ENCODE assay signal across 1 cellular context in the genomic region with DNA sequence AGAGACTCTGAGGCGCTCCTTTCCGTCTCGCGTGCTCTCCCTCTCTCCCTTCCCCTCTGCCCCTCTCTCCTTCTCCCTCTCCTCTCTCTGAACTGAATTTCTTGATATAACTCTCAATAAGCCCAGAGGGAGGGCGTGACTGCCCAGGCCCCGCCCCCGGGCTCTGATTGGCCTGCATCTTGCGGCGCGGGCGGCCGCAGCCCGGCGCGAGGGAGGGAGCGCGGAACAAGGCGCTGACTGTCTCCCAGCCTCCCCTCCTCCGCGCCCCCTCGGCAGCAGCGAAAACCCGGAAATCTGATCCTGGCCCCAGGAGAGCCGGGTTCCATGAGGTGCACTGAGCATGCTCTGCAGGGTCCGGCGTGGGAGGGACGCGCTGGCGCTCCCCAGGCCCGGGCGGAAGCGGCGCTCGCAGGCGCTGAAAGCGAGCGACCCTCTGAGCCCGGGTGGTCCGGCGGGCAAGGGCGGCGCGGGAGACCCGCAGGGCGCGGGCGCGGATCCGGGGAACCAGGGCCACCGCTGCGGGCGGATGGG.
TF ChIP-seq lines count a peak whose summit lies in the region.

Gene PCDH9, minus strand, starts transcription at position 94 of the 531 bp plus-strand sequence. CDS start 1,896 bp downstream, outside the sequence.

TF ChIP-seq in K562, 482 proteins besides CTCF, POLR2A, EP300 and RAD21 (continued from another document and continues in another):
- TF ChIP-seq TSHZ1 (CRISPR knock-in tag; IDR thresholded peaks at IDR 0.05), result no peak
- TF ChIP-seq DACH1 (IDR thresholded peaks at IDR 0.05; ENCODE audit: partially characterized antibody), result no peak
- TF ChIP-seq SREBF1 (IDR thresholded peaks at IDR 0.05; ENCODE audit: borderline replicate concordance, low read depth, low read length), result no peak
- no peak for TF ChIP-seq ZKSCAN1 (IDR thresholded peaks at IDR 0.05; ENCODE audit: low read depth, low read length)
- TF ChIP-seq L3MBTL2 (IDR thresholded peaks at IDR 0.05), result no peak; the same call in none of the 2 replicates
- TF ChIP-seq, protein P1, sequence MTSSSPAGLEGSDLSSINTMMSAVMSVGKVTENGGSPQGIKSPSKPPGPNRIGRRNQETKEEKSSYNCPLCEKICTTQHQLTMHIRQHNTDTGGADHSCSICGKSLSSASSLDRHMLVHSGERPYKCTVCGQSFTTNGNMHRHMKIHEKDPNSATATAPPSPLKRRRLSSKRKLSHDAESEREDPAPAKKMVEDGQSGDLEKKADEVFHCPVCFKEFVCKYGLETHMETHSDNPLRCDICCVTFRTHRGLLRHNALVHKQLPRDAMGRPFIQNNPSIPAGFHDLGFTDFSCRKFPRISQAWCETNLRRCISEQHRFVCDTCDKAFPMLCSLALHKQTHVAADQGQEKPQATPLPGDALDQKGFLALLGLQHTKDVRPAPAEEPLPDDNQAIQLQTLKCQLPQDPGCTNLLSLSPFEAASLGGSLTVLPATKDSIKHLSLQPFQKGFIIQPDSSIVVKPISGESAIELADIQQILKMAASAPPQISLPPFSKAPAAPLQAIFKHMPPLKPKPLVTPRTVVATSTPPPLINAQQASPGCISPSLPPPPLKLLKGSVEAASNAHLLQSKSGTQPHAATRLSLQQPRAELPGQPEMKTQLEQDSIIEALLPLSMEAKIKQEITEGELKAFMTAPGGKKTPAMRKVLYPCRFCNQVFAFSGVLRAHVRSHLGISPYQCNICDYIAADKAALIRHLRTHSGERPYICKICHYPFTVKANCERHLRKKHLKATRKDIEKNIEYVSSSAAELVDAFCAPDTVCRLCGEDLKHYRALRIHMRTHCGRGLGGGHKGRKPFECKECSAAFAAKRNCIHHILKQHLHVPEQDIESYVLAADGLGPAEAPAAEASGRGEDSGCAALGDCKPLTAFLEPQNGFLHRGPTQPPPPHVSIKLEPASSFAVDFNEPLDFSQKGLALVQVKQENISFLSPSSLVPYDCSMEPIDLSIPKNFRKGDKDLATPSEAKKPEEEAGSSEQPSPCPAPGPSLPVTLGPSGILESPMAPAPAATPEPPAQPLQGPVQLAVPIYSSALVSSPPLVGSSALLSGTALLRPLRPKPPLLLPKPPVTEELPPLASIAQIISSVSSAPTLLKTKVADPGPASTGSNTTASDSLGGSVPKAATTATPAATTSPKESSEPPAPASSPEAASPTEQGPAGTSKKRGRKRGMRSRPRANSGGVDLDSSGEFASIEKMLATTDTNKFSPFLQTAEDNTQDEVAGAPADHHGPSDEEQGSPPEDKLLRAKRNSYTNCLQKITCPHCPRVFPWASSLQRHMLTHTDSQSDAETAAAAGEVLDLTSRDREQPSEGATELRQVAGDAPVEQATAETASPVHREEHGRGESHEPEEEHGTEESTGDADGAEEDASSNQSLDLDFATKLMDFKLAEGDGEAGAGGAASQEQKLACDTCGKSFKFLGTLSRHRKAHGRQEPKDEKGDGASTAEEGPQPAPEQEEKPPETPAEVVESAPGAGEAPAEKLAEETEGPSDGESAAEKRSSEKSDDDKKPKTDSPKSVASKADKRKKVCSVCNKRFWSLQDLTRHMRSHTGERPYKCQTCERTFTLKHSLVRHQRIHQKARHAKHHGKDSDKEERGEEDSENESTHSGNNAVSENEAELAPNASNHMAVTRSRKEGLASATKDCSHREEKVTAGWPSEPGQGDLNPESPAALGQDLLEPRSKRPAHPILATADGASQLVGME (CRISPR knock-in tag; IDR thresholded peaks at IDR 0.05), result no peak
- no peak for TF ChIP-seq PRMT5 (CRISPR knock-in tag; IDR thresholded peaks at IDR 0.05)
- peak; percentile 91 to 93 for TF ChIP-seq NRF1 (conservative IDR thresholded peaks at IDR 0.05 in 1 of 2, IDR thresholded peaks at IDR 0.05 in 1 of 2)
- TF ChIP-seq RBBP5 (IDR thresholded peaks at IDR 0.05; ENCODE audit: borderline replicate concordance, insufficient read depth, low read length, poor library complexity, severe bottlenecking), result peak; percentile 38
- TF ChIP-seq RCOR1 (IDR thresholded peaks at IDR 0.05; ENCODE audit: borderline replicate concordance in 1 of 2, low read depth in 2 of 2, low read length in 2 of 2), result peak in 1 of 2 experiments; percentile 54; a peak in 2 of 4 replicates
- TF ChIP-seq ZNF76 (CRISPR knock-in tag; IDR thresholded peaks at IDR 0.05; ENCODE audit: borderline replicate concordance), result no peak
- no peak for TF ChIP-seq RFX7 (CRISPR knock-in tag; IDR thresholded peaks at IDR 0.05)
- TF ChIP-seq JUNB (CRISPR knock-in tag; conservative IDR thresholded peaks at IDR 0.05), result no peak
- peak; percentile 50 for TF ChIP-seq HMGN3 (IDR thresholded peaks at IDR 0.05; ENCODE audit: borderline replicate concordance, extremely low read depth, insufficient read length, low read depth, low read length)
- TF ChIP-seq JUN (IDR thresholded peaks at IDR 0.05; ENCODE audit: borderline replicate concordance, low read depth, low read length), result no peak
- TF ChIP-seq JUN (CRISPR knock-in tag; IDR thresholded peaks at IDR 0.05; ENCODE audit: borderline replicate concordance), result no peak
- no peak for TF ChIP-seq PHF21A (IDR thresholded peaks at IDR 0.05; ENCODE audit: borderline replicate concordance, low read depth)
- TF ChIP-seq FOXK1 (CRISPR knock-in tag; IDR thresholded peaks at IDR 0.05; ENCODE audit: borderline replicate concordance), result no peak
- no peak for TF ChIP-seq E2F4 (CRISPR knock-in tag; IDR thresholded peaks at IDR 0.05; ENCODE audit: low read depth)
- peak; percentile 97 for TF ChIP-seq NEUROD1 (IDR thresholded peaks at IDR 0.05; ENCODE audit: borderline replicate concordance, low read depth, low read length, partially characterized antibody)
- TF ChIP-seq BRD9 (IDR thresholded peaks at IDR 0.05; ENCODE audit: low read depth, partially characterized antibody), result no peak
- no peak for TF ChIP-seq FOXM1 (IDR thresholded peaks at IDR 0.05; ENCODE audit: low read depth)
- TF ChIP-seq FOXM1 (CRISPR knock-in tag; IDR thresholded peaks at IDR 0.05; ENCODE audit: low read depth), result no peak
- TF ChIP-seq XRCC5 (IDR thresholded peaks at IDR 0.05; ENCODE audit: low read depth, low read length), result peak; percentile 53; the same call in 1 of the 2 replicates
- TF ChIP-seq, protein P2, sequence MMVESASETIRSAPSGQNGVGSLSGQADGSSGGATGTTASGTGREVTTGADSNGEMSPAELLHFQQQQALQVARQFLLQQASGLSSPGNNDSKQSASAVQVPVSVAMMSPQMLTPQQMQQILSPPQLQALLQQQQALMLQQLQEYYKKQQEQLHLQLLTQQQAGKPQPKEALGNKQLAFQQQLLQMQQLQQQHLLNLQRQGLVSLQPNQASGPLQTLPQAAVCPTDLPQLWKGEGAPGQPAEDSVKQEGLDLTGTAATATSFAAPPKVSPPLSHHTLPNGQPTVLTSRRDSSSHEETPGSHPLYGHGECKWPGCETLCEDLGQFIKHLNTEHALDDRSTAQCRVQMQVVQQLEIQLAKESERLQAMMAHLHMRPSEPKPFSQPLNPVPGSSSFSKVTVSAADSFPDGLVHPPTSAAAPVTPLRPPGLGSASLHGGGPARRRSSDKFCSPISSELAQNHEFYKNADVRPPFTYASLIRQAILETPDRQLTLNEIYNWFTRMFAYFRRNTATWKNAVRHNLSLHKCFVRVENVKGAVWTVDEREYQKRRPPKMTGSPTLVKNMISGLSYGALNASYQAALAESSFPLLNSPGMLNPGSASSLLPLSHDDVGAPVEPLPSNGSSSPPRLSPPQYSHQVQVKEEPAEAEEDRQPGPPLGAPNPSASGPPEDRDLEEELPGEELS (CRISPR knock-in tag; IDR thresholded peaks at IDR 0.05; ENCODE audit: borderline replicate concordance), result no peak
- TF ChIP-seq ZNF282 (CRISPR knock-in tag; IDR thresholded peaks at IDR 0.05), result no peak
- no peak for TF ChIP-seq GABPB2 (CRISPR knock-in tag; conservative IDR thresholded peaks at IDR 0.05)
- TF ChIP-seq POLR2H (tag; IDR thresholded peaks at IDR 0.05; ENCODE audit: low read depth), result no peak
- no peak for TF ChIP-seq ZNF449 (CRISPR knock-in tag; IDR thresholded peaks at IDR 0.05)
- TF ChIP-seq, protein P3, sequence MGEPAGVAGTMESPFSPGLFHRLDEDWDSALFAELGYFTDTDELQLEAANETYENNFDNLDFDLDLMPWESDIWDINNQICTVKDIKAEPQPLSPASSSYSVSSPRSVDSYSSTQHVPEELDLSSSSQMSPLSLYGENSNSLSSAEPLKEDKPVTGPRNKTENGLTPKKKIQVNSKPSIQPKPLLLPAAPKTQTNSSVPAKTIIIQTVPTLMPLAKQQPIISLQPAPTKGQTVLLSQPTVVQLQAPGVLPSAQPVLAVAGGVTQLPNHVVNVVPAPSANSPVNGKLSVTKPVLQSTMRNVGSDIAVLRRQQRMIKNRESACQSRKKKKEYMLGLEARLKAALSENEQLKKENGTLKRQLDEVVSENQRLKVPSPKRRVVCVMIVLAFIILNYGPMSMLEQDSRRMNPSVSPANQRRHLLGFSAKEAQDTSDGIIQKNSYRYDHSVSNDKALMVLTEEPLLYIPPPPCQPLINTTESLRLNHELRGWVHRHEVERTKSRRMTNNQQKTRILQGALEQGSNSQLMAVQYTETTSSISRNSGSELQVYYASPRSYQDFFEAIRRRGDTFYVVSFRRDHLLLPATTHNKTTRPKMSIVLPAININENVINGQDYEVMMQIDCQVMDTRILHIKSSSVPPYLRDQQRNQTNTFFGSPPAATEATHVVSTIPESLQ (CRISPR knock-in tag; IDR thresholded peaks at IDR 0.05), result no peak
- TF ChIP-seq RB1 (IDR thresholded peaks at IDR 0.05; ENCODE audit: low read depth), result peak; percentile 65; the same call in 1 of the 2 replicates
- no peak for TF ChIP-seq ZNF395 (CRISPR knock-in tag; IDR thresholded peaks at IDR 0.05)
- TF ChIP-seq TAF9B (IDR thresholded peaks at IDR 0.05; ENCODE audit: partially characterized antibody), result no peak
- TF ChIP-seq HNRNPUL1 (IDR thresholded peaks at IDR 0.05; ENCODE audit: low read length), result no peak
- TF ChIP-seq MIER1 (IDR thresholded peaks at IDR 0.05; ENCODE audit: low read depth), result no peak
- no peak for TF ChIP-seq EP400 (IDR thresholded peaks at IDR 0.05)
- TF ChIP-seq ILK (tag; IDR thresholded peaks at IDR 0.05; ENCODE audit: borderline replicate concordance, low read depth), result no peak
- TF ChIP-seq ATF7 (IDR thresholded peaks at IDR 0.05), result peak; percentile 46; the same call in 1 of the 2 replicates
- no peak for TF ChIP-seq FOS (IDR thresholded peaks at IDR 0.05; ENCODE audit: extremely low read depth, insufficient read length)
- no peak for TF ChIP-seq MBD2 (IDR thresholded peaks at IDR 0.05; ENCODE audit: borderline replicate concordance, low read depth)
- no peak for TF ChIP-seq BCL6 (CRISPR knock-in tag; IDR thresholded peaks at IDR 0.05)
- TF ChIP-seq POLR2AphosphoS2 (IDR thresholded peaks at IDR 0.05; ENCODE audit: low read length), result no peak
- TF ChIP-seq CTBP1 (IDR thresholded peaks at IDR 0.05; ENCODE audit: borderline replicate concordance), result peak; percentile 75; the same call in 1 of the 2 replicates
- no peak for TF ChIP-seq RHOXF2B (CRISPR knock-in tag; conservative IDR thresholded peaks at IDR 0.05)
- no peak for TF ChIP-seq ZNF644 (tag; IDR thresholded peaks at IDR 0.05; ENCODE audit: low read depth)
- TF ChIP-seq TAF7 (tag; IDR thresholded peaks at IDR 0.05), result no peak
